ENCODE assay signal across 16 cellular contexts in genomic region chr2:96952976-96953610, GRCh38. TPM values are rescaled to one million over a fixed set of nuclear protein-coding genes. Genes with fewer than 3 reads are reported as not detected.
DNase-seq lines count a peak whose midpoint lies in the region; ATAC-seq, FAIRE-seq and TF ChIP-seq lines count a peak whose summit lies in the region.
"Had no signal": no experiment of that assay in that cellular context is flagged by ENCODE, and none has a peak within 500 bp of the region (broad histone marks: within the 10 kb centered on the region; RNA-seq: fewer than 3 reads in every experiment).

No MANE protein-coding gene starts in this region.

- H3K36me3 ChIP-seq in K562 (ENCODE audit: control insufficient read depth, insufficient read depth, low read length) (no peaks in the 10 kb centered on the region), psoas muscle (ENCODE audit: insufficient read depth in 1 of 2, low read depth in 1 of 2) (no peaks in the 10 kb centered on the region)
- H3K36me3 ChIP-seq: HAP-1, upper lobe of left lung had no signal

- no peaks in the 10 kb centered on the region; the same call in 2 of the 3 replicates for H3K79me2 ChIP-seq in K562 (ENCODE audit: control insufficient read depth, insufficient read depth, low read length)
- H3K79me2 ChIP-seq: parathyroid adenoma had no signal

- H2AFZ ChIP-seq in K562 (ENCODE audit: low read depth, low read length), result peak overlapping the region; percentile 66
- H2AFZ ChIP-seq: parathyroid adenoma had no signal

- in situ Hi-C loops in G401 (cut with HindIII; ENCODE audit: low sequenced_read_pairs) (no loop called here), K562 (cut with MboI) (loop anchor here (5.0 to 25.0 kb wide), 2 partner anchors 96 to 391 kb away; partner anchors contain the start of gene ANKRD39)

- peak overlapping the region in 1 of 2 experiments; percentile 74; a peak in 1 of 4 replicates for H3K9ac ChIP-seq in K562 (ENCODE audit: insufficient read depth in 1 of 2, low read depth in 2 of 2, low read length in 2 of 2)
- H3K9ac ChIP-seq: parathyroid adenoma had no signal

- TF ChIP-seq EP300 in K562 (IDR thresholded peaks at IDR 0.05; ENCODE audit: low read length), result no peak

- ATAC-seq in K562 (no peak), left ventricle myocardium superior (peak; percentile 21), psoas muscle (no peak), HG03442 (IDR thresholded peaks at IDR 0.05; ENCODE audit: unreplicated experiment) (no peak), GM21717 (IDR thresholded peaks at IDR 0.05; ENCODE audit: unreplicated experiment) (no peak)

- H3K4me2 ChIP-seq in K562 (ENCODE audit: insufficient read depth, low read length), result peak overlapping the region; percentile 18; the same call in 1 of the 2 replicates

- 57% methylated on average over 11 of the region's 11 CpGs for WGBS in K562 (ENCODE audit: insufficient coverage, low coverage, missing lambda C conversion rate)
- whole genome bisulfite sequencing in psoas muscle, 3 donors, result 53 to 65% (median 64%) methylated on average over 11 of the region's 11 CpGs

- no peak for FAIRE-seq in K562 (lab: Jason Lieb, UNC)

- POLR2A ChIA-PET in K562 (lab: Yijun Ruan, JAX), result interaction anchor here (0.9 to 3.4 kb wide), 8 partner anchors 10 to 95 kb away, joined by 3 to 13 read pairs (median 4); partner anchors contain the start of gene ANKRD39

- CTCF ChIA-PET in K562 (lab: Yijun Ruan, JAX; ENCODE audit: low intra/inter-chr PET ratio), result interaction anchor here (4.0 kb wide), 1 partner anchor 95 kb away, joined by 37 read pairs; the partner anchor contains the start of gene ANKRD39

- TF ChIP-seq POLR2A in K562 (conservative IDR thresholded peaks at IDR 0.05), result no peak

- TF ChIP-seq RAD21 in K562 (CRISPR knock-in tag; conservative IDR thresholded peaks at IDR 0.05 in 1 of 2, IDR thresholded peaks at IDR 0.05 in 1 of 2), result no peak

- H3K4me1 ChIP-seq in K562 (replicated peaks in 1 of 2; ENCODE audit: control insufficient read depth in 2 of 2, insufficient read depth in 2 of 2, low read length in 2 of 2), result peaks cover 46 to 61% of the 10 kb centered on the region in 2 experiments; a peak in 4 of 5 replicates
- peaks cover 5% of the 10 kb centered on the region for H3K4me1 ChIP-seq in psoas muscle
- H3K4me1 ChIP-seq: parathyroid adenoma had no signal

- H3K9me1 ChIP-seq in K562 (ENCODE audit: control insufficient read depth, insufficient read depth, low read length), result no peaks in the 10 kb centered on the region

- TF ChIP-seq CTCF in K562 (IDR thresholded peaks at IDR 0.05 in 2 of 3, conservative IDR thresholded peaks at IDR 0.05 in 1 of 3; ENCODE audit: insufficient read depth in 2 of 3, low read depth in 1 of 3, low read length in 3 of 3) (no peak), psoas muscle (IDR thresholded peaks at IDR 0.05) (no peak)

- H3K27me3 ChIP-seq in K562 (ENCODE audit: control insufficient read depth in 2 of 2, insufficient read depth in 2 of 2, low read length in 2 of 2), result no peaks in the 10 kb centered on the region
- H3K27me3 ChIP-seq in psoas muscle (ENCODE audit: insufficient read depth in 3 of 3, low read length in 2 of 3), result no peaks in the 10 kb centered on the region
- H3K27me3 ChIP-seq: upper lobe of left lung had no signal

- H3K9me3 ChIP-seq in K562 (replicated peaks; ENCODE audit: control insufficient read depth, insufficient read depth, low read depth, low read length), result no peaks in the 10 kb centered on the region
- H3K9me3 ChIP-seq in psoas muscle, result no peaks in the 10 kb centered on the region
- H3K9me3 ChIP-seq: HAP-1, upper lobe of left lung had no signal

- H3K4me3 ChIP-seq in K562 (no peak overlapping the region), psoas muscle (no peak overlapping the region)
- H3K4me3 ChIP-seq: HAP-1, upper lobe of left lung had no signal

- BruUV-seq in K562 (replicated peaks; lab: Mats Ljungman, UMichigan), result no TSS peak

- H3K27ac ChIP-seq in K562 (ENCODE audit: extremely low read depth, low read depth, low read length), result no peak overlapping the region
- H3K27ac ChIP-seq in psoas muscle, result no peak overlapping the region
- H3K27ac ChIP-seq: parathyroid adenoma had no signal

- H4K20me1 ChIP-seq in K562 (replicated peaks; ENCODE audit: control insufficient read depth, insufficient read depth, low read length), result no peaks in the 10 kb centered on the region

- intact Hi-C loops in K562 (cut with micrococcal nuclease), result loop anchor here (5.0 kb wide), 1 partner anchor 81 kb away; the partner anchor contains the start of gene SEMA4C
- intact Hi-C loops in left ventricle myocardium superior (cut with micrococcal nuclease), result loop anchor here (5.0 to 10.0 kb wide), 2 partner anchors 48 to 96 kb away; partner anchors contain the start of gene ANKRD39
- intact Hi-C loops in psoas muscle (cut with DNase I), result no loop called here

- DNase-seq in G401 (ENCODE audit: low spot score) (peak; percentile 76), K562 (ENCODE audit: extremely low read depth in 1 of 4, low spot score in 3 of 4) (no peak), left ventricle myocardium superior (peak; percentile 60), psoas muscle (peak; percentile 55 to 57), SHP77 (lab: John Stamatoyannopoulos, UW) (no peak)
- no peak for DNase-seq in activated CD4-positive, alpha-beta T cell treated with anti-CD3 and anti-CD28 coated beads for 48 hours
- DNase-seq: activated CD4-positive, CD25-positive, alpha-beta regulatory T cell treated with anti-CD3 and anti-CD28 coated beads, Interleukin-2, amount 50 U/mL, for 72 hours; activated naive CD4-positive, alpha-beta T cell; effector CD8-positive, alpha-beta T cell; upper lobe of left lung had no signal

RNA-seq across cellular contexts. Expression of gene FAM178B, which starts 33.3 kb away (rescaled TPM):
- not detected in 2 replicates for total RNA-seq in G401 (2014; rRNA removed; shearing (Covaris generic))
- 43.9 and 142 TPM in 2 replicates for total RNA-seq in K562 (2011; cell fraction: chromatin; rRNA removed; ENCODE audit: low replicate concordance)
- total RNA-seq in K562 (2011; cell fraction: nucleolus; rRNA removed), result 242 and 249 TPM in 2 replicates
- total RNA-seq in K562 (2011; cell fraction: nucleoplasm; rRNA removed), result 153 and 176 TPM in 2 replicates
- 68.1 and 118 TPM in 2 replicates for total RNA-seq in K562 (2014; rRNA removed)
- 10.0 and 20.6 TPM in 2 replicates for total RNA-seq in K562 (2014; rRNA removed; fragmentation: Illumina TruSeq; extraction: Trizol)
- total RNA-seq in K562 (2015; rRNA removed; fragmentation: Illumina TruSeq; extraction: Trizol), result 79.9 and 82.6 TPM in 2 replicates
- total RNA-seq in K562 (2021), result 152 and 177 TPM in 2 replicates
- polyA plus RNA-seq in K562 (2011; rRNA removed), result 68.4 and 788 TPM in 2 replicates
- polyA plus RNA-seq in K562 (2011; cell fraction: cytosol; rRNA removed), result 415 and 947 TPM in 2 replicates
- 317 and 745 TPM in 2 replicates for polyA plus RNA-seq in K562 (2011; cell fraction: nucleus; rRNA removed)
- polyA plus RNA-seq in K562 (2012), result 495 and 1,020 TPM in 2 replicates
- 175 and 265 TPM in 2 replicates for polyA plus RNA-seq in K562 (2014; fragmentation: Illumina TruSeq; extraction: Trizol)
- 10 to 100 TPM; 19.0 to 41.5 TPM for polyA plus RNA-seq in K562 (2014; fragmentation: Nextera tagmentation; extraction: Ambion mirVana)
- polyA plus RNA-seq in K562 (2014; rRNA removed), result 139 and 175 TPM in 2 replicates
- polyA minus RNA-seq in K562 (2011; rRNA and poly(A)+ RNA removed), result 36.1 and 135 TPM in 2 replicates
- polyA minus RNA-seq in K562 (2011; cell fraction: cytosol; rRNA and poly(A)+ RNA removed), result 62.9 and 369 TPM in 2 replicates
- 23.2 and 101 TPM in 2 replicates for polyA minus RNA-seq in K562 (2011; cell fraction: nucleus; rRNA and poly(A)+ RNA removed)
- total RNA-seq in left ventricle myocardium superior, result not detected
- total RNA-seq in psoas muscle, result not detected
- polyA plus RNA-seq in psoas muscle, result under 1 TPM; 0.06 to 0.49 (median 0.16) TPM
- total RNA-seq: M059J, NCI-H460 had no signal

Comparison
In these comparisons a context has a peak if more than half of its experiments do, and no peak if none do; other contexts are left out.
1. DNase-seq: peak in G401 (single experiment), left ventricle myocardium superior (single experiment) and psoas muscle (2 of 2); none in K562 (0 of 4), activated CD4-positive, alpha-beta T cell treated with anti-CD3 and anti-CD28 coated beads for 48 hours (single experiment) and SHP77 (0 of 2).
2. intact Hi-C loops: an anchor here in K562 (5.0 kb wide) and left ventricle myocardium superior (5.0 to 10.0 kb wide); none called in psoas muscle.